3 cellular contexts compared by ENCODE assay signal in genomic region chr1:57234459-57234858, GRCh38.
TF ChIP-seq lines count a peak whose summit lies in the region.

No MANE protein-coding gene starts in this region.

TF ChIP-seq in liver, 16 proteins besides CTCF, POLR2A, EP300 and RAD21 (continued from another document):
- no peak for TF ChIP-seq ZBTB33 (IDR thresholded peaks at IDR 0.05)

TF ChIP-seq in HepG2, 621 proteins besides CTCF, POLR2A, EP300 and RAD21 (continued from another document):
- TF ChIP-seq ZNF362 (CRISPR knock-in tag; IDR thresholded peaks at IDR 0.05; ENCODE audit: borderline replicate concordance): no peak
- no peak for TF ChIP-seq BHLHE40 (IDR thresholded peaks at IDR 0.05; ENCODE audit: low read length)
- no peak for TF ChIP-seq MBD4 (IDR thresholded peaks at IDR 0.05; ENCODE audit: borderline replicate concordance, low read length)
- no peak for TF ChIP-seq ZBTB39 (CRISPR knock-in tag; IDR thresholded peaks at IDR 0.05)

TF ChIP-seq in SK-N-SH, 30 proteins besides CTCF, POLR2A, EP300 and RAD21 (continued from another document):
- TF ChIP-seq RFX5 (IDR thresholded peaks at IDR 0.05; ENCODE audit: low read length) (no peak), RXRA (IDR thresholded peaks at IDR 0.05; ENCODE audit: borderline replicate concordance, low read depth) (no peak), MXI1 (IDR thresholded peaks at IDR 0.05; ENCODE audit: low read depth, low read length) (no peak), YY1 (IDR thresholded peaks at IDR 0.05; ENCODE audit: low read depth) (no peak)
